31 cellular contexts compared by ENCODE assay signal in the genomic region with DNA sequence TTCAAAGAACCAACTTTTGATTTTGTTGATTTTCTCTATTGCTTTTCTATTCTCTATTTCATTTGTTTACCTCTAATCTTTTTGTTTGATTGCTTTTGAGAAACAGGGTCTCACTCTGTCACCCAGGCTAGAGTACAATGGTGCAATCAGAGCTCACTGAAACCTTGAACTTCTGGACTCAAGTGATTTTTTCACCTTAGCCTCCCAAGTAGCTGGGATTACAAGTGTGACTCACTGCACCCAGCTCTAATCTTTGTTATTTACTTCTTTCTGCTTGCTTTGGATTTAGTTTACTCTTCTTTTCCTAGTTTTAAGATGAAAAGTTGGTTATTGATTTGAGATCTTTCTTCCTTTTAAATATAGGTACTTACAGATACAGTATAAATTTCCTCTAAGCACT. TPM values are rescaled to one million over a fixed set of nuclear protein-coding genes. Genes with fewer than 3 reads are reported as not detected.
"Had no signal": no experiment of that assay in that cellular context is flagged by ENCODE, and none has a peak within 500 bp of the region (broad histone marks: within the 10 kb centered on the region; RNA-seq: fewer than 3 reads in every experiment).

No MANE protein-coding gene starts in this region.

- H3K27ac ChIP-seq: body of pancreas, brain microvascular endothelial cell, breast epithelium, VCaP had no signal

- H3K4me3 ChIP-seq: body of pancreas, breast epithelium had no signal

- ATAC-seq: activated CD8-positive, alpha-beta memory T cell treated with anti-CD3 and anti-CD28 coated beads, Interleukin-2, amount 10 ng/mL, durations not matched to agents 7 days and 5 days; activated CD8-positive, alpha-beta T cell treated with anti-CD3 and anti-CD28 coated beads, Interleukin-2, amount 10 ng/mL, durations not matched to agents 7 days and 5 days; activated naive CD8-positive, alpha-beta T cell treated with anti-CD3 and anti-CD28 coated beads, Interleukin-2, amount 50 U/mL, for 24 hours; body of pancreas had no signal

- FAIRE-seq: TTC549 had no signal

- H3K9me3 ChIP-seq: body of pancreas, breast epithelium had no signal

- H3K4me1 ChIP-seq: body of pancreas, breast epithelium had no signal

- H3K27me3 ChIP-seq: body of pancreas, brain microvascular endothelial cell had no signal

- DNase-seq: activated B cell treated with CpG ODN at 0.5 μM for 24 hours; activated CD4-positive, alpha-beta memory T cell treated with anti-CD3 and anti-CD28 coated beads, Interleukin-2, amount 10 ng/mL, durations not matched to agents 7 days and 5 days; activated CD4-positive, alpha-beta T cell treated with anti-CD3 and anti-CD28 coated beads for 4 hours; activated CD4-positive, alpha-beta T cell treated with anti-CD3 and anti-CD28 coated beads, Interleukin-2, amount 10 ng/mL, durations not matched to agents 7 days and 5 days; activated CD4-positive, alpha-beta T cell treated with anti-CD3 and anti-CD28 coated beads, Interleukin-2, amount 50 U/mL, for 48 hours; activated CD4-positive, CD25-positive, alpha-beta regulatory T cell treated with anti-CD3 and anti-CD28 coated beads, Interleukin-2, amount 50 U/mL, for 72 hours; activated CD8-positive, alpha-beta memory T cell treated with anti-CD3 and anti-CD28 coated beads for 24 hours; activated CD8-positive, alpha-beta memory T cell treated with anti-CD3 and anti-CD28 coated beads, Interleukin-2, amount 10 ng/mL, durations not matched to agents 7 days and 5 days; activated CD8-positive, alpha-beta memory T cell treated with anti-CD3 and anti-CD28 coated beads, Interleukin-2, amount 50 U/mL, for 48 hours; activated CD8-positive, alpha-beta T cell treated with anti-CD3 and anti-CD28 coated beads, Interleukin-2, amount 10 ng/mL, durations not matched to agents 7 days and 5 days; activated effector memory CD4-positive, alpha-beta T cell treated with Interleukin-2 at 50 U/mL for 16 hours; activated gamma-delta T cell; activated naive CD4-positive, alpha-beta T cell treated with anti-CD3 and anti-CD28 coated beads, Interleukin-2, amount 10 ng/mL, durations not matched to agents 7 days and 5 days; activated naive CD4-positive, alpha-beta T cell treated with Interleukin-2 at 50 U/mL for 16 hours; activated naive CD8-positive, alpha-beta T cell treated with anti-CD3 and anti-CD28 coated beads, Interleukin-2, amount 10 ng/mL, durations not matched to agents 7 days and 5 days; activated naive CD8-positive, alpha-beta T cell treated with anti-CD3 and anti-CD28 coated beads, Interleukin-2, amount 50 U/mL, for 24 hours; activated T-cell treated with anti-CD3 and anti-CD28 coated beads, Interleukin-2, amount 50 U/mL, for 24 hours; activated T-cell treated with anti-CD3 and anti-CD28 coated beads, Interleukin-2, amount 50 U/mL, for 48 hours; amniotic stem cell; aorta; body of pancreas; brain microvascular endothelial cell; central memory CD4-positive, alpha-beta T cell; SW 1271; T-helper 1 cell; T-helper 2 cell; T-helper 9 cell had no signal

- H3K36me3 ChIP-seq: brain microvascular endothelial cell, breast epithelium had no signal

RNA-seq across cellular contexts. Expression of a gene that starts 29.2 kb away (rescaled TPM):
- total RNA-seq: activated B cell treated with CpG ODN at 0.5 μM for 24 hours; activated CD4-positive, alpha-beta memory T cell treated with anti-CD3 and anti-CD28 coated beads, Interleukin-2, amount 10 ng/mL, durations not matched to agents 7 days and 5 days; activated CD4-positive, alpha-beta T cell treated with anti-CD3 and anti-CD28 coated beads, Interleukin-2, amount 10 ng/mL, durations not matched to agents 7 days and 5 days; activated CD8-positive, alpha-beta memory T cell treated with anti-CD3 and anti-CD28 coated beads, Interleukin-2, amount 10 ng/mL, durations not matched to agents 7 days and 5 days; activated CD8-positive, alpha-beta T cell treated with anti-CD3 and anti-CD28 coated beads, Interleukin-2, amount 10 ng/mL, durations not matched to agents 7 days and 5 days; activated naive CD8-positive, alpha-beta T cell treated with anti-CD3 and anti-CD28 coated beads, Interleukin-2, amount 10 ng/mL, durations not matched to agents 7 days and 5 days; activated T-helper 2 cell treated with anti-CD3 and anti-CD28 coated beads, Interferon-gamma antibody, Interleukin-2, Interleukin-4, amounts not matched to agents 10 μg/mL and 5 μg/mL and 100 μg/mL, durations not matched to agents 14 hours and 24 hours and 36 hours had no signal
